ENCODE assay signal across 2 cellular contexts in the genomic region with DNA sequence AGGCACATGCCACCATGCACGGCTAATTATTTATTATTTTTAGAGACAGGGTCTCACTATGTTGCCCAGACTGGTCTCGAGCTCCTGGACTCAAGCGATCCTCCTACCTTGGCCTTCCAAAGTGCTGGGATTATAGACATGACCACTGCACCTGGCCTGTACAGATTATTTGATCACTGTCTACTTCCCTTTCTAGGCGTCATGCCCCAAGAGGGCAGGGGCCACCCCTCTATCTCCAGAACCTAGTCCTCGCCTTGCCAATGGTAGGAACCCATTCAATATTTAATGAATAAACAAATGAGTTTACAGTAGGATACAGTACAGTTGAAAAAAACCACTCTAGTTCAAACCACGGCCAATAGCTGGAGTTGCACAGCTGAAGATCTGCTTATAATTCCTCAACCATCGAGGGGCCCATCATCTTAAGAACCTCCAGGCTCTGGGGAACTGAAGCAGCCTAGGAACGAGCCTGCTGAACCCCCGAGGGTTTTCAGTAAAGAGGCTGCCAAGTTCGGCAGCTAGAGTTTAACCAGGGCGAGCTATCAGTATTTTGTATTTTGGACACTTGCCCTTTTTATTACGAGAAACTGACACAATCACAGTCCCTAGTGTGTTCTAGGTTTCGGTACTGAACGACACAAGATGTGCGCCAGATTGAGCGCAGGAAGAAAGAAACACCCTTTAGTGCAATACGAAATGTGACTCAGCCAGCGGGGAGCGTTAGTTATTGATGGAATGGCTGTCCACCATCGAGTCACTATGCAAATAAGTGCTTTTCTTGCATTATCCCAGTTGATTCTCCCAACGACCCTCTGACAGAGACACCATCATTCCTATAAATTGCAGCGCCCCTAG.
TF ChIP-seq lines count a peak whose summit lies in the region.

No MANE protein-coding gene starts in this region.

TF ChIP-seq in HEK293, 187 proteins besides CTCF, POLR2A, EP300 and RAD21 (continued from another document):
- TF ChIP-seq ZNF121 (tag by site-specific recombination; IDR thresholded peaks at IDR 0.05) = 0 out of 2 replicates have a peak, but pooled peaks have one; percentile 23

TF ChIP-seq in HepG2, 621 proteins besides CTCF, POLR2A, EP300 and RAD21:
- TF ChIP-seq, protein P1, sequence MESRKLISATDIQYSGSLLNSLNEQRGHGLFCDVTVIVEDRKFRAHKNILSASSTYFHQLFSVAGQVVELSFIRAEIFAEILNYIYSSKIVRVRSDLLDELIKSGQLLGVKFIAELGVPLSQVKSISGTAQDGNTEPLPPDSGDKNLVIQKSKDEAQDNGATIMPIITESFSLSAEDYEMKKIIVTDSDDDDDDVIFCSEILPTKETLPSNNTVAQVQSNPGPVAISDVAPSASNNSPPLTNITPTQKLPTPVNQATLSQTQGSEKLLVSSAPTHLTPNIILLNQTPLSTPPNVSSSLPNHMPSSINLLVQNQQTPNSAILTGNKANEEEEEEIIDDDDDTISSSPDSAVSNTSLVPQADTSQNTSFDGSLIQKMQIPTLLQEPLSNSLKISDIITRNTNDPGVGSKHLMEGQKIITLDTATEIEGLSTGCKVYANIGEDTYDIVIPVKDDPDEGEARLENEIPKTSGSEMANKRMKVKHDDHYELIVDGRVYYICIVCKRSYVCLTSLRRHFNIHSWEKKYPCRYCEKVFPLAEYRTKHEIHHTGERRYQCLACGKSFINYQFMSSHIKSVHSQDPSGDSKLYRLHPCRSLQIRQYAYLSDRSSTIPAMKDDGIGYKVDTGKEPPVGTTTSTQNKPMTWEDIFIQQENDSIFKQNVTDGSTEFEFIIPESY (CRISPR knock-in tag; IDR thresholded peaks at IDR 0.05) = peak; percentile 77; the same call in 1 of the 2 replicates
- TF ChIP-seq, protein P2, sequence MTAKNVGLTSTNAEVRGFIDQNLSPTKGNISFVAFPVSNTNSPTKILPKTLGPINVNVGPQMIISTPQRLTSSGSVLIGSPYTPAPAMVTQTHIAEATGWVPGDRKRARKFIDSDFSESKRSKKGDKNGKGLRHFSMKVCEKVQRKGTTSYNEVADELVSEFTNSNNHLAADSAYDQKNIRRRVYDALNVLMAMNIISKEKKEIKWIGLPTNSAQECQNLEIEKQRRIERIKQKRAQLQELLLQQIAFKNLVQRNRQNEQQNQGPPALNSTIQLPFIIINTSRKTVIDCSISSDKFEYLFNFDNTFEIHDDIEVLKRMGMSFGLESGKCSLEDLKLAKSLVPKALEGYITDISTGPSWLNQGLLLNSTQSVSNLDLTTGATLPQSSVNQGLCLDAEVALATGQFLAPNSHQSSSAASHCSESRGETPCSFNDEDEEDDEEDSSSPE (CRISPR knock-in tag; IDR thresholded peaks at IDR 0.05) = no peak
TF ChIP-seq in HepG2: peak in this region for 1.
